ENCODE assay signal across 21 cellular contexts in genomic region chr2:36416370-36417165, GRCh38.
DNase-seq lines count a peak whose midpoint lies in the region; ATAC-seq and TF ChIP-seq lines count a peak whose summit lies in the region.
"Had no signal": no experiment of that assay in that cellular context is flagged by ENCODE, and none has a peak within 500 bp of the region (broad histone marks: within the 10 kb centered on the region; RNA-seq: fewer than 3 reads in every experiment).

No MANE protein-coding gene starts in this region.

- CTCF ChIA-PET in Panc1 (lab: Charles Lee): no interaction called here
- CTCF ChIA-PET in GM10248 (lab: Yijun Ruan, JAX): interaction anchor here (1.2 to 1.8 kb wide), 4 partner anchors 12 to 248 kb away, joined by 3 to 4 read pairs (median 4); no protein-coding TSS in a partner anchor

- peaks cover 4% of the 10 kb centered on the region for H3K36me3 Mint-ChIP-seq in type B pancreatic cell
- no peaks in the 10 kb centered on the region for H3K36me3 Mint-ChIP-seq in stimulated activated memory B cell treated with anti-CD40 and anti-IgM and Interleukin-4, amounts not matched to agents 10 μg/mL and 1 μg/mL and 100 μg/mL, for 72 hours
- H3K36me3 Mint-ChIP-seq: activated naive CD4-positive, alpha-beta T cell treated with anti-CD3 and anti-CD28 coated beads, Interleukin-2, amount 10 ng/mL, durations not matched to agents 7 days and 5 days; natural killer cell; stimulated activated naive B cell treated with anti-CD40 and anti-IgM and Interleukin-4, amounts not matched to agents 10 μg/mL and 1 μg/mL and 100 μg/mL, for 72 hours; WTC11 had no signal

- peak overlapping the region; percentile 29 for H3K27ac Mint-ChIP-seq in type B pancreatic cell
- no peak overlapping the region for H3K27ac Mint-ChIP-seq in stimulated activated memory B cell treated with anti-CD40 and anti-IgM and Interleukin-4, amounts not matched to agents 10 μg/mL and 1 μg/mL and 100 μg/mL, for 72 hours
- H3K27ac Mint-ChIP-seq: activated CD8-positive, alpha-beta T cell treated with anti-CD3 and anti-CD28 coated beads for 36 hours; activated naive CD4-positive, alpha-beta T cell treated with anti-CD3 and anti-CD28 coated beads, Interleukin-2, amount 10 ng/mL, durations not matched to agents 7 days and 5 days; B cell; natural killer cell; stimulated activated naive B cell treated with anti-CD40 and anti-IgM and Interleukin-4, amounts not matched to agents 10 μg/mL and 1 μg/mL and 100 μg/mL, for 72 hours; WTC11 had no signal

- no peak overlapping the region for H3K4me3 Mint-ChIP-seq in type B pancreatic cell
- H3K4me3 Mint-ChIP-seq in stimulated activated memory B cell treated with anti-CD40 and anti-IgM and Interleukin-4, amounts not matched to agents 10 μg/mL and 1 μg/mL and 100 μg/mL, for 72 hours: no peak overlapping the region
- H3K4me3 Mint-ChIP-seq: activated CD8-positive, alpha-beta T cell treated with anti-CD3 and anti-CD28 coated beads for 36 hours; activated naive CD4-positive, alpha-beta T cell treated with anti-CD3 and anti-CD28 coated beads, Interleukin-2, amount 10 ng/mL, durations not matched to agents 7 days and 5 days; activated T-cell treated with anti-CD3 and anti-CD28 coated beads, Interleukin-2, amount 50 U/mL, for 4 hours; B cell; natural killer cell; stimulated activated naive B cell treated with anti-CD40 and anti-IgM and Interleukin-4, amounts not matched to agents 10 μg/mL and 1 μg/mL and 100 μg/mL, for 72 hours; WTC11 had no signal

- peaks cover 93% of the 10 kb centered on the region for H3K4me1 ChIP-seq in Panc1 (ENCODE audit: control insufficient read depth, insufficient read depth, low read length)

- peaks cover 4% of the 10 kb centered on the region for H3K9me3 Mint-ChIP-seq in type B pancreatic cell
- H3K9me3 Mint-ChIP-seq in stimulated activated memory B cell treated with anti-CD40 and anti-IgM and Interleukin-4, amounts not matched to agents 10 μg/mL and 1 μg/mL and 100 μg/mL, for 72 hours: no peaks in the 10 kb centered on the region
- H3K9me3 Mint-ChIP-seq: activated CD8-positive, alpha-beta T cell treated with anti-CD3 and anti-CD28 coated beads for 36 hours; activated naive CD4-positive, alpha-beta T cell treated with anti-CD3 and anti-CD28 coated beads, Interleukin-2, amount 10 ng/mL, durations not matched to agents 7 days and 5 days; activated T-cell treated with anti-CD3 and anti-CD28 coated beads, Interleukin-2, amount 50 U/mL, for 4 hours; natural killer cell; stimulated activated naive B cell treated with anti-CD40 and anti-IgM and Interleukin-4, amounts not matched to agents 10 μg/mL and 1 μg/mL and 100 μg/mL, for 72 hours; WTC11 had no signal

- in situ Hi-C loops in Panc1 (cut with HindIII; ENCODE audit: low pct_unique_long_range_greater_than_20kb, low sequenced_read_pairs): no loop called here

- DNase-seq in Panc1 (ENCODE audit: low read depth, low spot score) (no peak), cerebellum (ENCODE audit: low spot score) (peak; percentile 35), left cardiac atrium (no peak), type B pancreatic cell (ENCODE audit: extremely low spot score, unreplicated experiment) (no peak), NCI-H2029 (lab: John Stamatoyannopoulos, UW) (no peak), GM10248 (ENCODE audit: extremely low spot score) (no peak)
- DNase-seq: activated CD8-positive, alpha-beta T cell treated with anti-CD3 and anti-CD28 coated beads for 36 hours; activated naive CD4-positive, alpha-beta T cell treated with anti-CD3 and anti-CD28 coated beads, Interleukin-2, amount 10 ng/mL, durations not matched to agents 7 days and 5 days; activated T-cell treated with anti-CD3 and anti-CD28 coated beads, Interleukin-2, amount 50 U/mL, for 4 hours; cortex of kidney; foreskin melanocyte; H7; mesendoderm; natural killer cell; NCI-H1930; stimulated activated CD4-positive, alpha-beta T cell treated with anti-CD3 and anti-CD28 coated beads, Interleukin-1b, Interleukin-23, amount 100 ng/mL, for 48 hours; stimulated activated naive B cell treated with anti-CD40 and anti-IgM and Interleukin-4, amounts not matched to agents 10 μg/mL and 1 μg/mL and 100 μg/mL, for 72 hours; thyroid gland had no signal

- POLR2A ChIA-PET in Panc1 (lab: Charles Lee) (interaction anchor here (0.7 to 0.9 kb wide), 2 partner anchors 47 to 64 kb away, joined by 3 to 6 read pairs; no protein-coding TSS in a partner anchor), GM10248 (lab: Yijun Ruan, JAX) (no interaction called here)

- H3K27me3 Mint-ChIP-seq in type B pancreatic cell: no peaks in the 10 kb centered on the region
- H3K27me3 Mint-ChIP-seq in stimulated activated memory B cell treated with anti-CD40 and anti-IgM and Interleukin-4, amounts not matched to agents 10 μg/mL and 1 μg/mL and 100 μg/mL, for 72 hours: no peaks in the 10 kb centered on the region
- H3K27me3 Mint-ChIP-seq: activated CD8-positive, alpha-beta T cell treated with anti-CD3 and anti-CD28 coated beads for 36 hours; activated naive CD4-positive, alpha-beta T cell treated with anti-CD3 and anti-CD28 coated beads, Interleukin-2, amount 10 ng/mL, durations not matched to agents 7 days and 5 days; B cell; stimulated activated naive B cell treated with anti-CD40 and anti-IgM and Interleukin-4, amounts not matched to agents 10 μg/mL and 1 μg/mL and 100 μg/mL, for 72 hours had no signal

- no peaks in the 10 kb centered on the region for H3K27me3 ChIP-seq in Panc1 (ENCODE audit: control insufficient read depth, insufficient read depth, low read length)
- H3K27me3 ChIP-seq: thyroid gland had no signal

- H3K9me3 ChIP-seq in Panc1 (ENCODE audit: control insufficient read depth, insufficient read depth, low read depth, low read length): no peaks in the 10 kb centered on the region
- H3K9me3 ChIP-seq: thyroid gland had no signal

- peaks cover 43% of the 10 kb centered on the region for H3K4me1 Mint-ChIP-seq in type B pancreatic cell (ENCODE audit: unreplicated experiment)
- no peaks in the 10 kb centered on the region for H3K4me1 Mint-ChIP-seq in stimulated activated memory B cell treated with anti-CD40 and anti-IgM and Interleukin-4, amounts not matched to agents 10 μg/mL and 1 μg/mL and 100 μg/mL, for 72 hours
- H3K4me1 Mint-ChIP-seq: activated naive CD4-positive, alpha-beta T cell treated with anti-CD3 and anti-CD28 coated beads, Interleukin-2, amount 10 ng/mL, durations not matched to agents 7 days and 5 days; B cell had no signal

- no TSS peak for BruUV-seq in Panc1 (replicated peaks; lab: Mats Ljungman, UMichigan)

- TF ChIP-seq CTCF in Panc1 (IDR thresholded peaks at IDR 0.05): no peak
- TF ChIP-seq CTCF in type B pancreatic cell (conservative IDR thresholded peaks at IDR 0.05): no peak
- TF ChIP-seq CTCF in GM10248 (IDR thresholded peaks at IDR 0.05; ENCODE audit: control extremely low read depth, extremely low read depth, low read depth, missing control alignments): no peak

- peak overlapping the region; percentile 67 for H3K27ac ChIP-seq in Panc1 (ENCODE audit: low read length)
- H3K27ac ChIP-seq: thyroid gland had no signal

- peaks cover 4% of the 10 kb centered on the region; the same call in 1 of the 2 replicates for H3K36me3 ChIP-seq in Panc1 (ENCODE audit: control insufficient read depth, insufficient read depth, low read length)
- H3K36me3 ChIP-seq: thyroid gland had no signal

- intact Hi-C loops in Panc1 (cut with micrococcal nuclease; ENCODE audit: unreplicated experiment) (no loop called here), left cardiac atrium (cut with DNase I) (no loop called here)

- H3K4me3 ChIP-seq in Panc1 (ENCODE audit: low read depth in 2 of 2, low read length in 2 of 2): no peak overlapping the region
- H3K4me3 ChIP-seq: thyroid gland had no signal

- ATAC-seq in Panc1 (no peak), left cardiac atrium (peak; percentile 52 to 82)
- no peak for ATAC-seq in stimulated activated memory B cell treated with anti-CD40 and anti-IgM and Interleukin-4, amounts not matched to agents 10 μg/mL and 1 μg/mL and 100 μg/mL, for 72 hours
- ATAC-seq: activated CD8-positive, alpha-beta T cell treated with anti-CD3 and anti-CD28 coated beads for 36 hours; activated T-cell treated with anti-CD3 and anti-CD28 coated beads, Interleukin-2, amount 50 U/mL, for 4 hours; stimulated activated naive B cell treated with anti-CD40 and anti-IgM and Interleukin-4, amounts not matched to agents 10 μg/mL and 1 μg/mL and 100 μg/mL, for 72 hours; WTC11 had no signal

Comparison
In these comparisons a context has a peak if more than half of its experiments do, and no peak if none do; other contexts are left out.
1. ATAC-seq: peak in left cardiac atrium (2 of 2); none in Panc1 (single experiment) and stimulated activated memory B cell treated with anti-CD40 and anti-IgM and Interleukin-4, amounts not matched to agents 10 μg/mL and 1 μg/mL and 100 μg/mL, for 72 hours (single experiment).